Comparison of ENCODE assay signal across 16 cellular contexts in genomic region chr1:244297616-244298015, GRCh38.
DNase-seq lines count a peak whose midpoint lies in the region; ATAC-seq lines count a peak whose summit lies in the region.
"Had no signal": no experiment of that assay in that cellular context is flagged by ENCODE, and none has a peak within 500 bp of the region (broad histone marks: within the 10 kb centered on the region; RNA-seq: fewer than 3 reads in every experiment).

No MANE protein-coding gene starts in this region.

- no peak overlapping the region for H3K4me3 ChIP-seq in BLaER1 treated with 17β-estradiol and CSF1 and Interleukin-3, amounts not matched to agents 10 nM and 100 nM
- no peak overlapping the region for H3K4me3 ChIP-seq in Jurkat, Clone E6-1 (ENCODE audit: low read length)
- H3K4me3 ChIP-seq in naive thymus-derived CD4-positive, alpha-beta T cell (ENCODE audit: low read length): no peak overlapping the region

- no peaks in the 10 kb centered on the region for H4K20me1 ChIP-seq in BLaER1 treated with 17β-estradiol and CSF1 and Interleukin-3, amounts not matched to agents 10 nM and 100 nM

- H3K9me3 Mint-ChIP-seq in dendritic cell treated with granulocyte-macrophage colony-stimulating factor and Interleukin-4, amounts not matched to agents 40 ng/mL and 50 ng/mL, for 4 days: no peaks in the 10 kb centered on the region
- H3K9me3 Mint-ChIP-seq in naive thymus-derived CD4-positive, alpha-beta T cell: peaks cover 0 to 2% (median 0%) of the 10 kb centered on the region in 11 donors
- no peaks in the 10 kb centered on the region for H3K9me3 Mint-ChIP-seq in activated T-cell treated with anti-CD3 and anti-CD28 coated beads, Interleukin-2, amount 50 U/mL, for 24 hours
- H3K9me3 Mint-ChIP-seq: CD8-positive, alpha-beta memory T cell; H9 had no signal

- peak overlapping the region in 3 of 11 experiments; percentile 4 to 81 (median 77); a peak in 5 of 22 replicates for H3K27ac ChIP-seq in BLaER1 treated with 17β-estradiol and CSF1 and Interleukin-3, amounts not matched to agents 10 nM and 100 nM
- no peak overlapping the region for H3K27ac ChIP-seq in naive thymus-derived CD4-positive, alpha-beta T cell (ENCODE audit: low read depth, low read length)

- H3K4me1 ChIP-seq in BLaER1 treated with 17β-estradiol and CSF1 and Interleukin-3, amounts not matched to agents 10 nM and 100 nM: peaks cover 18 to 92% (median 41%) of the 10 kb centered on the region in 10 experiments
- peaks cover 0 to 3% of the 10 kb centered on the region in 2 donors for H3K4me1 ChIP-seq in naive thymus-derived CD4-positive, alpha-beta T cell (ENCODE audit: control insufficient read depth in 2 of 2, insufficient read depth in 2 of 2, low read length in 2 of 2)

- intact Hi-C loops in dendritic cell treated with granulocyte-macrophage colony-stimulating factor and Interleukin-4, amounts not matched to agents 40 ng/mL and 50 ng/mL, for 4 days (cut with micrococcal nuclease): no loop called here
- intact Hi-C loops in naive thymus-derived CD4-positive, alpha-beta T cell (cut with micrococcal nuclease): loop anchor here (2.0 to 5.0 kb wide), 4 partner anchors 21 to 450 kb away; partner anchors contain the start of gene ADSS2 (in 2 of the 2)

- no peak for ATAC-seq in naive thymus-derived CD4-positive, alpha-beta T cell

- no peaks in the 10 kb centered on the region for H3K36me3 ChIP-seq in BLaER1 treated with 17β-estradiol and CSF1 and Interleukin-3, amounts not matched to agents 10 nM and 100 nM
- no peaks in the 10 kb centered on the region for H3K36me3 ChIP-seq in naive thymus-derived CD4-positive, alpha-beta T cell (ENCODE audit: control insufficient read depth in 2 of 3, insufficient read depth in 3 of 3, low read length in 3 of 3)

- H3K36me3 Mint-ChIP-seq in dendritic cell treated with granulocyte-macrophage colony-stimulating factor and Interleukin-4, amounts not matched to agents 40 ng/mL and 50 ng/mL, for 4 days (ENCODE audit: low read depth): no peaks in the 10 kb centered on the region
- peaks cover 0 to 2% (median 0%) of the 10 kb centered on the region in 5 donors for H3K36me3 Mint-ChIP-seq in naive thymus-derived CD4-positive, alpha-beta T cell
- H3K36me3 Mint-ChIP-seq in activated T-cell treated with anti-CD3 and anti-CD28 coated beads, Interleukin-2, amount 50 U/mL, for 24 hours (ENCODE audit: low read depth): no peaks in the 10 kb centered on the region

- peak overlapping the region; percentile 95 for H3K27ac Mint-ChIP-seq in dendritic cell treated with granulocyte-macrophage colony-stimulating factor and Interleukin-4, amounts not matched to agents 40 ng/mL and 50 ng/mL, for 4 days
- H3K27ac Mint-ChIP-seq in naive thymus-derived CD4-positive, alpha-beta T cell: peak overlapping the region in 5 of 9 donors; percentile 34 to 85 (median 48)
- no peak overlapping the region for H3K27ac Mint-ChIP-seq in activated T-cell treated with anti-CD3 and anti-CD28 coated beads, Interleukin-2, amount 50 U/mL, for 24 hours
- H3K27ac Mint-ChIP-seq: H9 had no signal

- H3K4me3 Mint-ChIP-seq in dendritic cell treated with granulocyte-macrophage colony-stimulating factor and Interleukin-4, amounts not matched to agents 40 ng/mL and 50 ng/mL, for 4 days: no peak overlapping the region
- H3K4me3 Mint-ChIP-seq in naive thymus-derived CD4-positive, alpha-beta T cell: no peak overlapping the region
- no peak overlapping the region for H3K4me3 Mint-ChIP-seq in activated T-cell treated with anti-CD3 and anti-CD28 coated beads, Interleukin-2, amount 50 U/mL, for 24 hours
- H3K4me3 Mint-ChIP-seq: H9 had no signal

- POLR2A ChIA-PET in naive thymus-derived CD4-positive, alpha-beta T cell (lab: Charles Lee): no interaction called here

- DNase-seq in Jurkat, Clone E6-1 (ENCODE audit: low read depth, low spot score): peak; percentile 58
- no peak for DNase-seq in naive thymus-derived CD4-positive, alpha-beta T cell
- no peak for DNase-seq in NCI-H510A (lab: John Stamatoyannopoulos, UW)
- DNase-seq in D341Med (ENCODE audit: low spot score): no peak
- no peak for DNase-seq in RKO (ENCODE audit: low spot score)
- DNase-seq in activated T-cell treated with anti-CD3 and anti-CD28 coated beads, Interleukin-2, amount 50 U/mL, for 24 hours: no peak
- DNase-seq: 8988T; AML-193; C1 segment of cervical spinal cord; Caco-2; CD8-positive, alpha-beta memory T cell; DMS53; GOT3; H9 had no signal

- CTCF ChIA-PET in naive thymus-derived CD4-positive, alpha-beta T cell (lab: Charles Lee): interaction anchor here (1.3 kb wide), 1 partner anchor 9 kb away, joined by 4 read pairs; no protein-coding TSS in a partner anchor

- H3K4me1 Mint-ChIP-seq in dendritic cell treated with granulocyte-macrophage colony-stimulating factor and Interleukin-4, amounts not matched to agents 40 ng/mL and 50 ng/mL, for 4 days (ENCODE audit: low read depth): peaks cover 39% of the 10 kb centered on the region
- H3K4me1 Mint-ChIP-seq in naive thymus-derived CD4-positive, alpha-beta T cell: peaks cover 5 to 12% (median 8%) of the 10 kb centered on the region in 7 donors
- peaks cover 7% of the 10 kb centered on the region for H3K4me1 Mint-ChIP-seq in activated T-cell treated with anti-CD3 and anti-CD28 coated beads, Interleukin-2, amount 50 U/mL, for 24 hours (ENCODE audit: low read depth)

- no peaks in the 10 kb centered on the region for H3K27me3 ChIP-seq in BLaER1 treated with 17β-estradiol and CSF1 and Interleukin-3, amounts not matched to agents 10 nM and 100 nM
- no peaks in the 10 kb centered on the region for H3K27me3 ChIP-seq in naive thymus-derived CD4-positive, alpha-beta T cell (ENCODE audit: control insufficient read depth in 2 of 2, insufficient read depth in 2 of 2, low read length in 2 of 2)

- no peak overlapping the region for H3K9ac ChIP-seq in BLaER1 treated with 17β-estradiol and CSF1 and Interleukin-3, amounts not matched to agents 10 nM and 100 nM

- H3K27me3 Mint-ChIP-seq in dendritic cell treated with granulocyte-macrophage colony-stimulating factor and Interleukin-4, amounts not matched to agents 40 ng/mL and 50 ng/mL, for 4 days: no peaks in the 10 kb centered on the region
- H3K27me3 Mint-ChIP-seq in naive thymus-derived CD4-positive, alpha-beta T cell: peaks cover 0 to 2% (median 0%) of the 10 kb centered on the region in 5 donors
- no peaks in the 10 kb centered on the region for H3K27me3 Mint-ChIP-seq in activated T-cell treated with anti-CD3 and anti-CD28 coated beads, Interleukin-2, amount 50 U/mL, for 24 hours

- no peaks in the 10 kb centered on the region for H3K9me3 ChIP-seq in BLaER1 treated with 17β-estradiol and CSF1 and Interleukin-3, amounts not matched to agents 10 nM and 100 nM (replicated peaks in 1 of 11)
- no peaks in the 10 kb centered on the region for H3K9me3 ChIP-seq in naive thymus-derived CD4-positive, alpha-beta T cell (ENCODE audit: control insufficient read depth in 2 of 3, low read length in 3 of 3)
- H3K9me3 ChIP-seq: Caco-2 had no signal

- peak overlapping the region in 7 of 11 experiments; percentile 6 to 89 (median 74); a peak in 11 of 22 replicates for H3K4me2 ChIP-seq in BLaER1 treated with 17β-estradiol and CSF1 and Interleukin-3, amounts not matched to agents 10 nM and 100 nM
